Comparison of ENCODE assay signal across 1 cellular context in genomic region chr6:128696651-128697391, GRCh38.
TF ChIP-seq lines count a peak whose summit lies in the region.

No MANE protein-coding gene starts in this region.

TF ChIP-seq in GM23338, 12 proteins besides CTCF, POLR2A, EP300 and RAD21 (continued from another document):
- no peak for TF ChIP-seq REST (IDR thresholded peaks at IDR 0.05; ENCODE audit: unreplicated experiment)
- TF ChIP-seq EZH2phosphoT487 (IDR thresholded peaks at IDR 0.05; ENCODE audit: unreplicated experiment), result no peak
- no peak for TF ChIP-seq STAT1 (IDR thresholded peaks at IDR 0.05; ENCODE audit: unreplicated experiment)
